In genomic region chr14:50657753-50658152, GRCh38 we compare ENCODE assay signal across 14 cellular contexts. TPM values are rescaled to one million over a fixed set of nuclear protein-coding genes. Genes with fewer than 3 reads are reported as not detected.
DNase-seq lines count a peak whose midpoint lies in the region; ATAC-seq and TF ChIP-seq lines count a peak whose summit lies in the region.
"Had no signal": no experiment of that assay in that cellular context is flagged by ENCODE, and none has a peak within 500 bp of the region (broad histone marks: within the 10 kb centered on the region; RNA-seq: fewer than 3 reads in every experiment).

No MANE protein-coding gene starts in this region.

- H3K9me3 ChIP-seq in adrenal gland (replicated peaks in 1 of 3): no peaks in the 10 kb centered on the region

- H3K27ac Mint-ChIP-seq in Calu3 (ENCODE audit: unreplicated experiment) (peak overlapping the region; percentile 73), nephron progenitor cell (no peak overlapping the region)

- H3K36me3 Mint-ChIP-seq in Calu3 (ENCODE audit: insufficient read depth, unreplicated experiment) (peaks cover 32% of the 10 kb centered on the region), nephron progenitor cell (ENCODE audit: low read depth) (peaks cover 68% of the 10 kb centered on the region)

- TF ChIP-seq POLR2A in adrenal gland (IDR thresholded peaks at IDR 0.05): no peak

- H3K9ac ChIP-seq in rectal smooth muscle tissue (ENCODE audit: low read length): no peak overlapping the region

- H3K36me3 ChIP-seq in adrenal gland (replicated peaks in 1 of 2) (no peaks in the 10 kb centered on the region), rectal smooth muscle tissue (ENCODE audit: control insufficient read depth, insufficient read depth, low read length) (no peaks in the 10 kb centered on the region)

- intact Hi-C loops in Calu3 (cut with micrococcal nuclease; ENCODE audit: unreplicated experiment) (no loop called here), adrenal gland (cut with DNase I) (no loop called here), left ventricle myocardium superior (cut with micrococcal nuclease) (no loop called here), posterior vena cava (cut with DNase I) (no loop called here)

- H3K9me3 Mint-ChIP-seq in Calu3 (ENCODE audit: low read depth, unreplicated experiment) (no peaks in the 10 kb centered on the region), nephron progenitor cell (peaks cover 20% of the 10 kb centered on the region)

- no TSS peak for BruUV-seq in Calu3 (replicated peaks; lab: Mats Ljungman, UMichigan)

- H3K4me3 Mint-ChIP-seq in Calu3 (ENCODE audit: low read depth, unreplicated experiment) (no peak overlapping the region), nephron progenitor cell (no peak overlapping the region)
- H3K4me3 Mint-ChIP-seq: B cell had no signal

- TF ChIP-seq CTCF in Calu3 (IDR thresholded peaks at IDR 0.05; ENCODE audit: unreplicated experiment) (no peak), adrenal gland (IDR thresholded peaks at IDR 0.05) (no peak), nephron progenitor cell (IDR thresholded peaks at IDR 0.05) (no peak)

- 15 to 26% (median 20%) methylated on average over 2 of the region's 2 CpGs for WGBS in adrenal gland, 4 donors

- H3K27me3 Mint-ChIP-seq in Calu3 (ENCODE audit: unreplicated experiment): no peaks in the 10 kb centered on the region
- peaks cover 4% of the 10 kb centered on the region for H3K27me3 Mint-ChIP-seq in nephron progenitor cell (ENCODE audit: low read depth, poor library complexity)
- H3K27me3 Mint-ChIP-seq: B cell had no signal

- CTCF ChIA-PET in Calu3 (lab: Charles Lee): interaction anchor here (1.0 to 1.2 kb wide), 3 partner anchors 9 to 57 kb away, joined by 3 read pairs; no protein-coding TSS in a partner anchor

- DNase-seq in Calu3 (no peak), adrenal gland (no peak), left ventricle myocardium superior (no peak), nephron progenitor cell (no peak), posterior vena cava (ENCODE audit: low spot score) (no peak)
- DNase-seq in activated CD4-positive, CD25-positive, alpha-beta regulatory T cell treated with anti-CD3 and anti-CD28 coated beads, Interleukin-2, amount 50 U/mL, for 72 hours: no peak
- DNase-seq in stimulated activated CD4-positive, alpha-beta T cell treated with anti-CD3 and anti-CD28 coated beads, Interleukin-4, amount 100 ng/mL, for 1 hour: no peak
- DNase-seq: activated T-cell treated with anti-CD3 and anti-CD28 coated beads, Interleukin-2, amount 50 U/mL, for 48 hours; KBM-7; NCI-H187 treated with DMSO at 0.1 percent for 48 hours; NCI-H774; SHP77 treated with DMSO at 0.1 percent for 48 hours had no signal

- H3K4me1 ChIP-seq in adrenal gland (replicated peaks in 1 of 2) (peaks cover 6 to 23% of the 10 kb centered on the region in 2 donors), rectal smooth muscle tissue (ENCODE audit: control insufficient read depth, insufficient read depth, low read length) (peaks cover 10% of the 10 kb centered on the region)

- H3K27ac ChIP-seq in adrenal gland (peak overlapping the region in 3 of 5 donors; percentile 8 to 68 (median 52)), rectal smooth muscle tissue (ENCODE audit: low read depth, low read length) (peak overlapping the region; percentile 4)

- ATAC-seq in left ventricle myocardium superior: peak; percentile 29

- H3K4me3 ChIP-seq in adrenal gland: peak overlapping the region in 1 of 4 donors; percentile 10
- H3K4me3 ChIP-seq in rectal smooth muscle tissue (ENCODE audit: low read length): no peak overlapping the region

- H3K4me1 Mint-ChIP-seq in Calu3 (ENCODE audit: low read depth, unreplicated experiment) (peaks cover 40% of the 10 kb centered on the region), nephron progenitor cell (peaks cover 10% of the 10 kb centered on the region)

- H3K27me3 ChIP-seq in adrenal gland (no peaks in the 10 kb centered on the region), rectal smooth muscle tissue (ENCODE audit: control insufficient read depth, insufficient read depth, low read length) (no peaks in the 10 kb centered on the region)

RNA-seq across cellular contexts. Expression of gene SAV1, which starts 10.4 kb away (rescaled TPM):
- total RNA-seq in Calu3 (2022): 45.7 and 62.2 TPM in 2 replicates
- 10 to 100 TPM; 20.3 to 39.2 (median 28.5) TPM for total RNA-seq in adrenal gland
- polyA plus RNA-seq in adrenal gland: 10 to 100 TPM; 24.5 to 27.2 (median 25.8) TPM
- 26.2 TPM for total RNA-seq in left ventricle myocardium superior
- 10 to 100 TPM; 29.6 to 32.9 TPM for total RNA-seq in posterior vena cava
